ENCODE assay signal across 1 cellular context in the genomic region with DNA sequence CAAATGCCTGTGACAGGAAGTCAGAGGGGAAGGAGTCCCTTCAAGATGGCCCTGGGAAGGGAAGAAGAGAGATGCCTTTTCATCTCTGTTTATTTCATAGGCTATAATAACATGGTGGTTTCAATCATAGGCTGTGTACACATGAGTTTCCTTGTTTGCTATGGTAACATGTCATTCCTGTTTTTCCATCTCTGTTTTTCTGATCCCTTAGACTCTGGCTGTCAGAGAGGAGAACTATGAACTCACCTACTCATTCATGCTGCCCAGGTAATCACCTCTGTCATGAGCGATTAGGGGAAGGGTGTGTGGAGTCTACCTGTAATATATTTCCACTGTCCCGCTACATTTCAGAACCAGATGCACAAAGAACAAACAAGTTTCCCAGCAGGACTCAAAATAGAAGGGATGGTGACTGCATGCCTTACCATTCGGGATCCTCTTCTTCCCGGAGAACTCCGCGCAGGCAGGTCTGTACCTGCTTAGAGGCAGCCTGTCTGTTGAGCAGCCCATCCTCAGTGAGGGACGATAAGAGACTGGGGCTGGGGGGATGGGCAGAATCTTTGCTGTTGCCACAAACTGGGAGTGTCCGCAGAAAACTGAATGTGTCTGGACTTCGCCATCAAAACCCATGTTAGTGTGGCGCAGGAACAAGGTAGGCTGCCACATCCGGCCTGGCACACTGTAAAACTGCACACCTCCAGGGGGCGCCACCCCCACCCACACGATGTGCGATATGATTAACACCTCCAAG.
TF ChIP-seq lines count a peak whose summit lies in the region.

No MANE protein-coding gene starts in this region.

TF ChIP-seq in HepG2, 621 proteins besides CTCF, POLR2A, EP300 and RAD21:
- TF ChIP-seq ZNF451 (CRISPR knock-in tag; IDR thresholded peaks at IDR 0.05) (no peak), SAP130 (CRISPR knock-in tag; IDR thresholded peaks at IDR 0.05; ENCODE audit: low read depth) (peak; percentile 27; the same call in 1 of the 2 replicates), ZMYM4 (CRISPR knock-in tag; IDR thresholded peaks at IDR 0.05) (no peak), FOXA3 (CRISPR knock-in tag; IDR thresholded peaks at IDR 0.05) (peak; percentile 43; the same call in 1 of the 2 replicates), MXD4 (CRISPR knock-in tag; IDR thresholded peaks at IDR 0.05) (no peak), ADNP (CRISPR knock-in tag; IDR thresholded peaks at IDR 0.05) (peak; percentile 40; the same call in 1 of the 2 replicates), ZNF550 (CRISPR knock-in tag; IDR thresholded peaks at IDR 0.05; ENCODE audit: borderline replicate concordance) (no peak), ZNF614 (CRISPR knock-in tag; IDR thresholded peaks at IDR 0.05; ENCODE audit: borderline replicate concordance) (no peak), RAD51 (IDR thresholded peaks at IDR 0.05; ENCODE audit: borderline replicate concordance) (no peak), SETDB1 (CRISPR knock-in tag; IDR thresholded peaks at IDR 0.05; ENCODE audit: borderline replicate concordance) (no peak), KLF12 (CRISPR knock-in tag; IDR thresholded peaks at IDR 0.05; ENCODE audit: borderline replicate concordance) (no peak)
- TF ChIP-seq, protein P1, sequence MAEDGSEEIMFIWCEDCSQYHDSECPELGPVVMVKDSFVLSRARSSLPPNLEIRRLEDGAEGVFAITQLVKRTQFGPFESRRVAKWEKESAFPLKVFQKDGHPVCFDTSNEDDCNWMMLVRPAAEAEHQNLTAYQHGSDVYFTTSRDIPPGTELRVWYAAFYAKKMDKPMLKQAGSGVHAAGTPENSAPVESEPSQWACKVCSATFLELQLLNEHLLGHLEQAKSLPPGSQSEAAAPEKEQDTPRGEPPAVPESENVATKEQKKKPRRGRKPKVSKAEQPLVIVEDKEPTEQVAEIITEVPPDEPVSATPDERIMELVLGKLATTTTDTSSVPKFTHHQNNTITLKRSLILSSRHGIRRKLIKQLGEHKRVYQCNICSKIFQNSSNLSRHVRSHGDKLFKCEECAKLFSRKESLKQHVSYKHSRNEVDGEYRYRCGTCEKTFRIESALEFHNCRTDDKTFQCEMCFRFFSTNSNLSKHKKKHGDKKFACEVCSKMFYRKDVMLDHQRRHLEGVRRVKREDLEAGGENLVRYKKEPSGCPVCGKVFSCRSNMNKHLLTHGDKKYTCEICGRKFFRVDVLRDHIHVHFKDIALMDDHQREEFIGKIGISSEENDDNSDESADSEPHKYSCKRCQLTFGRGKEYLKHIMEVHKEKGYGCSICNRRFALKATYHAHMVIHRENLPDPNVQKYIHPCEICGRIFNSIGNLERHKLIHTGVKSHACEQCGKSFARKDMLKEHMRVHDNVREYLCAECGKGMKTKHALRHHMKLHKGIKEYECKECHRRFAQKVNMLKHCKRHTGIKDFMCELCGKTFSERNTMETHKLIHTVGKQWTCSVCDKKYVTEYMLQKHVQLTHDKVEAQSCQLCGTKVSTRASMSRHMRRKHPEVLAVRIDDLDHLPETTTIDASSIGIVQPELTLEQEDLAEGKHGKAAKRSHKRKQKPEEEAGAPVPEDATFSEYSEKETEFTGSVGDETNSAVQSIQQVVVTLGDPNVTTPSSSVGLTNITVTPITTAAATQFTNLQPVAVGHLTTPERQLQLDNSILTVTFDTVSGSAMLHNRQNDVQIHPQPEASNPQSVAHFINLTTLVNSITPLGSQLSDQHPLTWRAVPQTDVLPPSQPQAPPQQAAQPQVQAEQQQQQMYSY (CRISPR knock-in tag; IDR thresholded peaks at IDR 0.05): peak; percentile 13; the same call in 1 of the 2 replicates
- TF ChIP-seq, protein P2, sequence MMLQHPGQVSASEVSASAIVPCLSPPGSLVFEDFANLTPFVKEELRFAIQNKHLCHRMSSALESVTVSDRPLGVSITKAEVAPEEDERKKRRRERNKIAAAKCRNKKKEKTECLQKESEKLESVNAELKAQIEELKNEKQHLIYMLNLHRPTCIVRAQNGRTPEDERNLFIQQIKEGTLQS (CRISPR knock-in tag; IDR thresholded peaks at IDR 0.05): no peak
- TF ChIP-seq, protein P3, sequence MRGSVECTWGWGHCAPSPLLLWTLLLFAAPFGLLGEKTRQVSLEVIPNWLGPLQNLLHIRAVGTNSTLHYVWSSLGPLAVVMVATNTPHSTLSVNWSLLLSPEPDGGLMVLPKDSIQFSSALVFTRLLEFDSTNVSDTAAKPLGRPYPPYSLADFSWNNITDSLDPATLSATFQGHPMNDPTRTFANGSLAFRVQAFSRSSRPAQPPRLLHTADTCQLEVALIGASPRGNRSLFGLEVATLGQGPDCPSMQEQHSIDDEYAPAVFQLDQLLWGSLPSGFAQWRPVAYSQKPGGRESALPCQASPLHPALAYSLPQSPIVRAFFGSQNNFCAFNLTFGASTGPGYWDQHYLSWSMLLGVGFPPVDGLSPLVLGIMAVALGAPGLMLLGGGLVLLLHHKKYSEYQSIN (CRISPR knock-in tag; IDR thresholded peaks at IDR 0.05; ENCODE audit: borderline replicate concordance): no peak
